In genomic region chr14:20857630-20858261, GRCh38 we compare ENCODE assay signal across 8 cellular contexts. TPM values are rescaled to one million over a fixed set of nuclear protein-coding genes. Genes with fewer than 3 reads are reported as not detected.
DNase-seq lines count a peak whose midpoint lies in the region; ATAC-seq and TF ChIP-seq lines count a peak whose summit lies in the region.

No MANE protein-coding gene starts in this region.

- H3K36me3 ChIP-seq in cardiac muscle cell, result no peaks in the 10 kb centered on the region
- no peaks in the 10 kb centered on the region for H3K36me3 ChIP-seq in aorta (ENCODE audit: control insufficient read depth in 1 of 2, insufficient read depth in 2 of 2, low read length in 1 of 2)

- H3K27me3 Mint-ChIP-seq in activated naive CD4-positive, alpha-beta T cell treated with anti-CD3 and anti-CD28 coated beads for 36 hours (ENCODE audit: low read depth), result peaks cover 7% of the 10 kb centered on the region

- peak; percentile 85 for TF ChIP-seq CTCF in cardiac muscle cell (IDR thresholded peaks at IDR 0.05; ENCODE audit: low read depth, low read length)

- ATAC-seq in aorta (ENCODE audit: low FRiP score) (peak; percentile 86), GM18907 (IDR thresholded peaks at IDR 0.05; ENCODE audit: unreplicated experiment) (no peak)

- CTCF ChIA-PET in activated naive CD4-positive, alpha-beta T cell treated with anti-CD3 and anti-CD28 coated beads for 36 hours (lab: Charles Lee), result interaction anchor here (0.7 to 5.0 kb wide), 23 partner anchors 9 to 247 kb away, joined by 3 to 89 read pairs (median 5); partner anchors contain the start of gene ANG

- no peak overlapping the region for H3K27ac ChIP-seq in cardiac muscle cell
- H3K27ac ChIP-seq in aorta (ENCODE audit: low read depth in 1 of 2, low read length in 2 of 2), result no peak overlapping the region

- H3K4me3 Mint-ChIP-seq in activated naive CD4-positive, alpha-beta T cell treated with anti-CD3 and anti-CD28 coated beads for 36 hours, result no peak overlapping the region

- no peaks in the 10 kb centered on the region for H3K36me3 Mint-ChIP-seq in activated naive CD4-positive, alpha-beta T cell treated with anti-CD3 and anti-CD28 coated beads for 36 hours (ENCODE audit: low read depth)

- H3K4me3 ChIP-seq in Jurkat, Clone E6-1 (ENCODE audit: low read length), result no peak overlapping the region
- H3K4me3 ChIP-seq in cardiac muscle cell, result no peak overlapping the region
- no peak overlapping the region for H3K4me3 ChIP-seq in aorta (ENCODE audit: low read length in 2 of 2)

- in situ Hi-C loops in SK-MEL-5 (cut with HindIII; ENCODE audit: low pct_unique_long_range_greater_than_20kb, low sequenced_read_pairs), result no loop called here

- no peaks in the 10 kb centered on the region for H3K27me3 ChIP-seq in cardiac muscle cell
- no peaks in the 10 kb centered on the region for H3K27me3 ChIP-seq in aorta (ENCODE audit: control insufficient read depth in 1 of 2, insufficient read depth in 2 of 2, low read length in 1 of 2)

- no peaks in the 10 kb centered on the region for H3K4me1 ChIP-seq in cardiac muscle cell (ENCODE audit: low read depth)
- no peaks in the 10 kb centered on the region for H3K4me1 ChIP-seq in aorta (ENCODE audit: control insufficient read depth in 1 of 2, insufficient read depth in 2 of 2, low read length in 2 of 2)

- intact Hi-C loops in activated naive CD4-positive, alpha-beta T cell treated with anti-CD3 and anti-CD28 coated beads for 36 hours (cut with micrococcal nuclease), result loop anchor here (1.0 to 5.0 kb wide), 5 partner anchors 16 to 250 kb away; no protein-coding TSS in a partner anchor
- intact Hi-C loops in aorta (cut with DNase I), result loop anchor here (2.0 to 5.0 kb wide), 3 partner anchors 113 to 160 kb away; no protein-coding TSS in a partner anchor

- no peaks in the 10 kb centered on the region for H3K4me1 Mint-ChIP-seq in activated naive CD4-positive, alpha-beta T cell treated with anti-CD3 and anti-CD28 coated beads for 36 hours (ENCODE audit: low read depth)

- no peaks in the 10 kb centered on the region for H3K9me3 Mint-ChIP-seq in activated naive CD4-positive, alpha-beta T cell treated with anti-CD3 and anti-CD28 coated beads for 36 hours

- 26 to 27% methylated on average over 14 of the region's 14 CpGs for WGBS in aorta, 2 donors

- no peak overlapping the region for H3K27ac Mint-ChIP-seq in activated naive CD4-positive, alpha-beta T cell treated with anti-CD3 and anti-CD28 coated beads for 36 hours

- H3K9me3 ChIP-seq in cardiac muscle cell (ENCODE audit: low read depth) (no peaks in the 10 kb centered on the region), aorta (ENCODE audit: control insufficient read depth, low read length) (no peaks in the 10 kb centered on the region)

- DNase-seq in EL, result peak; percentile 45
- DNase-seq in Jurkat, Clone E6-1 (ENCODE audit: low read depth, low spot score), result peak; percentile 54
- DNase-seq in SK-MEL-5 (ENCODE audit: low read depth, low spot score), result peak; percentile 71
- DNase-seq in activated naive CD4-positive, alpha-beta T cell treated with anti-CD3 and anti-CD28 coated beads for 36 hours, result peak; percentile 87
- peak; percentile 68 to 80 for DNase-seq in cardiac muscle cell (ENCODE audit: low read depth in 1 of 2, low spot score in 1 of 2)
- DNase-seq in putamen (ENCODE audit: low spot score), result peak; percentile 62
- DNase-seq in aorta, result peak; percentile 74 to 88

RNA-seq across cellular contexts. Expression of gene RNASE3, which starts 33.4 kb away (rescaled TPM):
- polyA plus RNA-seq in Jurkat, Clone E6-1 (2012; ENCODE audit: insufficient read depth, insufficient read length), result not detected
- total RNA-seq in SK-MEL-5 (2014; rRNA removed; shearing (Covaris generic)), result not detected in 2 replicates
- not detected in 2 replicates for polyA plus RNA-seq in SK-MEL-5 (2015; cell fraction: cytosol; rRNA removed)
- polyA plus RNA-seq in SK-MEL-5 (2015; cell fraction: nucleus; rRNA removed), result not detected in 2 replicates
- total RNA-seq in activated naive CD4-positive, alpha-beta T cell treated with anti-CD3 and anti-CD28 coated beads for 36 hours, result not detected
- total RNA-seq in cardiac muscle cell (not detected in 2 replicates), aorta (under 1 TPM in 1 of 2 donors, not detected in 1; 0.57 TPM)
- polyA plus RNA-seq in cardiac muscle cell (not detected in 2 replicates), aorta (not detected)

RNA-seq across cellular contexts. Expression of gene RNASE1, which starts 55.1 kb away (rescaled TPM):
- polyA plus RNA-seq in Jurkat, Clone E6-1 (2012; ENCODE audit: insufficient read depth, insufficient read length), result not detected
- total RNA-seq in SK-MEL-5 (2014; rRNA removed; shearing (Covaris generic)), result 0.21 TPM in 1 of 2 replicates, not detected in the other
- 0.18 TPM in 1 of 2 replicates, not detected in the other for polyA plus RNA-seq in SK-MEL-5 (2015; cell fraction: cytosol; rRNA removed)
- polyA plus RNA-seq in SK-MEL-5 (2015; cell fraction: nucleus; rRNA removed), result not detected in 2 replicates
- not detected for total RNA-seq in activated naive CD4-positive, alpha-beta T cell treated with anti-CD3 and anti-CD28 coated beads for 36 hours
- 1.3 and 3.6 TPM in 2 replicates for total RNA-seq in cardiac muscle cell
- polyA plus RNA-seq in cardiac muscle cell, result 2.5 and 5.7 TPM in 2 replicates
- 100 to 1,000 TPM; 264 to 499 TPM for total RNA-seq in aorta
- polyA plus RNA-seq in aorta, result 100 to 1,000 TPM in 1 of 2 donors, 10 to 100 TPM in 1; 86.4 to 312 TPM

Comparison
In these comparisons a context has a peak if more than half of its experiments do, and no peak if none do; other contexts are left out.
1. RNA of gene RNASE1, which starts 55.1 kb away (total RNA-seq): 264 to 499 TPM in aorta; 1.3 to 3.6 TPM in cardiac muscle cell, 0.21 TPM in SK-MEL-5 and not detected in activated naive CD4-positive, alpha-beta T cell treated with anti-CD3 and anti-CD28 coated beads for 36 hours; every median in the first group is over 10 times any median in the second.
2. Peak in every context shown above with its lines, with median percentiles within 50 percentile points of each other: DNase-seq.